ENCODE assay signal across 9 cellular contexts in the genomic region with DNA sequence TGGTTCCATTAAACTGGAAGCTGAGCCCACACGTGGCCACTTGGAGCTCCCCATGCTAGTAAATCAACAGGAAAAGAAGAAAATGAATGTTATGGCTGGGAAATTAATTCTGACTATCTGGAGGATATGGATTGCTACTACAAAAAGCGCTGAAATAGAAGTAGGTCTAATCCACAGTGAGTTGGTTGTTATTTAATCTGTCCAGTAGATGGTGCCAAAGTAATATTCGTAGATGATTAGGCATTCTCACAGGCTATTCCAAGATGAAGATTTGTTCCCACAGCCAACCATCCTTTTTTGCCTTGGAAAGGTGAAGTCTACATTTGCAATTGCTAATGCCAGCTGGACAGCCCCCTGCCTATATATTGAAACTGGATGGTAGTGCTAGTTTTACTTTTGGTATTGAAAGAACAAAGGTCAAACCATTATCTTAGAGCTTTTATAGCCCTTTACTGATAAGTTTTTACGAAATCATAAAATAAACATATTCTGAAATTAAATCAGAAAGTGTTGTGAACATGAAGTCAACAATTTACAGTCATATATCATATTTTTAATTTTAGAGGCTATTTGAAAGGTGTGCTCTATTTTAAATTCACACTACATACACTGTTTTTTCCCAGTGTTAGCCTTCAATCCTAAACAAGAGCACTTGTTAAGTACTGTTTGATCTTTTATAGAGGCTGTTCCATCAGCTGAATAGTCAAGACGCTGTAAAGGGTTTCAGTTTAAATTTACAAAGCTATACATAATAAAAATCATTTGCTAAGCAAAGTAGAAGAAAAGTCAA. TPM values are rescaled to one million over a fixed set of nuclear protein-coding genes. Genes with fewer than 3 reads are reported as not detected.
A peak's percentile ranks its signal among the peaks of the same experiment; 100 is the strongest.
DNase-seq lines count a peak whose midpoint lies in the region; ATAC-seq and TF ChIP-seq lines count a peak whose summit lies in the region.
"Had no signal": no experiment of that assay in that cellular context is flagged by ENCODE, and none has a peak within 500 bp of the region (broad histone marks: within the 10 kb centered on the region; RNA-seq: fewer than 3 reads in every experiment).

No MANE protein-coding gene starts in this region.

- H3K36me3 ChIP-seq in breast epithelium (no peaks in the 10 kb centered on the region), upper lobe of right lung (no peaks in the 10 kb centered on the region)

- no peak overlapping the region for H3K4me3 Mint-ChIP-seq in HFFc6

- H3K9me3 ChIP-seq in breast epithelium (no peaks in the 10 kb centered on the region), upper lobe of right lung (no peaks in the 10 kb centered on the region)

- no peak overlapping the region for H3K27ac ChIP-seq in breast epithelium
- H3K27ac ChIP-seq in upper lobe of right lung: no peak overlapping the region

- intact Hi-C loops in breast epithelium (cut with DNase I; ENCODE audit: low total_unique reads): no loop called here
- intact Hi-C loops in left colon (cut with DNase I, micrococcal nuclease): loop anchor here in 1 of 2 donors (10.0 kb wide), 2 partner anchors 1225 to 1335 kb away; no protein-coding TSS in a partner anchor
- intact Hi-C loops in upper lobe of right lung (cut with DNase I): no loop called here

- no peaks in the 10 kb centered on the region for H3K9me3 Mint-ChIP-seq in HFFc6

- DNase-seq in EL: peak; percentile 24
- DNase-seq in HFFc6: peak; percentile 33
- peak; percentile 67 for DNase-seq in NCI-H345 treated with DMSO at 0.1 percent for 48 hours (lab: John Stamatoyannopoulos, UW; ENCODE audit: unreplicated experiment)
- DNase-seq in breast epithelium (ENCODE audit: low spot score in 2 of 2): no peak
- no peak for DNase-seq in left colon
- no peak for DNase-seq in upper lobe of right lung
- DNase-seq in T-helper 9 cell: no peak

- no peaks in the 10 kb centered on the region for H3K4me1 Mint-ChIP-seq in HFFc6 (ENCODE audit: low read depth)

- H3K27me3 ChIP-seq in breast epithelium (no peaks in the 10 kb centered on the region), upper lobe of right lung (no peaks in the 10 kb centered on the region)

- H3K27ac Mint-ChIP-seq in HFFc6: no peak overlapping the region

- ATAC-seq in left colon (peak; percentile 74), upper lobe of right lung (peak; percentile 91), HG03460 (IDR thresholded peaks at IDR 0.05; ENCODE audit: unreplicated experiment) (no peak)

- H3K4me3 ChIP-seq in breast epithelium (no peak overlapping the region), upper lobe of right lung (no peak overlapping the region)

- peak; percentile 79 for TF ChIP-seq CTCF in HFFc6 (IDR thresholded peaks at IDR 0.05)
- peak in 2 of 3 donors; percentile 48 to 70 for TF ChIP-seq CTCF in breast epithelium (IDR thresholded peaks at IDR 0.05)
- peak; percentile 61 for TF ChIP-seq CTCF in upper lobe of right lung (IDR thresholded peaks at IDR 0.05)

- peaks cover 7% of the 10 kb centered on the region for H3K27me3 Mint-ChIP-seq in HFFc6 (ENCODE audit: insufficient read depth)

- H3K36me3 Mint-ChIP-seq in HFFc6 (ENCODE audit: low read depth): no peaks in the 10 kb centered on the region

- TF ChIP-seq POLR2A in breast epithelium (IDR thresholded peaks at IDR 0.05): no peak

- H3K4me1 ChIP-seq in breast epithelium (no peaks in the 10 kb centered on the region), upper lobe of right lung (no peaks in the 10 kb centered on the region)

RNA-seq across cellular contexts. Expression of a gene that starts 43.9 kb away (rescaled TPM):
- total RNA-seq in HFFc6 (2021; fragmentation: NEBNext Ultra II Directional; extraction: Animal tissue kit (Norgen Biotek cat#: 25700)): not detected
- total RNA-seq in breast epithelium (1 to 10 TPM in 2 of 3 donors, not detected in 1; 5.6 TPM), left colon (1 to 10 TPM; 1.4 TPM), upper lobe of right lung (1.7 TPM)
- total RNA-seq: T-helper 2 cell treated with Interferon-gamma antibody and Interleukin-4, amounts not matched to agents 100 ng/mL and 5 ng/mL, for 36 hours had no signal

RNA-seq across cellular contexts. Expression of a gene that starts 49.1 kb away (rescaled TPM):
- total RNA-seq in HFFc6 (2021; fragmentation: NEBNext Ultra II Directional; extraction: Animal tissue kit (Norgen Biotek cat#: 25700)): not detected
- total RNA-seq in breast epithelium (not detected), left colon (not detected), upper lobe of right lung (not detected)
- total RNA-seq: T-helper 2 cell treated with Interferon-gamma antibody and Interleukin-4, amounts not matched to agents 100 ng/mL and 5 ng/mL, for 36 hours had no signal

Comparison
In these comparisons a context has a peak if more than half of its experiments do, and no peak if none do; other contexts are left out.
1. DNase-seq: peak in EL (single experiment), HFFc6 (single experiment) and NCI-H345 treated with DMSO at 0.1 percent for 48 hours (single experiment); none in breast epithelium (0 of 2), left colon (0 of 2), upper lobe of right lung (single experiment) and T-helper 9 cell (single experiment).
2. Peak in every context shown above with its lines, with median percentiles within 50 percentile points of each other: CTCF ChIP-seq.